Comparison of ENCODE assay signal across 8 cellular contexts in genomic region chr17:64073771-64074703, GRCh38. TPM values are rescaled to one million over a fixed set of nuclear protein-coding genes. Genes with fewer than 3 reads are reported as not detected.
DNase-seq lines count a peak whose midpoint lies in the region; ATAC-seq and TF ChIP-seq lines count a peak whose summit lies in the region.

No MANE protein-coding gene starts in this region.

- H3K9me3 ChIP-seq in left ventricle myocardium inferior (replicated peaks) = peaks cover 14% of the 10 kb centered on the region

- H3K27ac ChIP-seq in left ventricle myocardium inferior (replicated peaks) = peak overlapping the region; percentile 37

- no peaks in the 10 kb centered on the region for H3K27me3 ChIP-seq in left ventricle myocardium inferior (ENCODE audit: low read depth)

- no peak overlapping the region for H3K4me3 ChIP-seq in left ventricle myocardium inferior

- H3K36me3 ChIP-seq in left ventricle myocardium inferior = peaks cover 50% of the 10 kb centered on the region

- intact Hi-C loops in left ventricle myocardium inferior (cut with micrococcal nuclease) = no loop called here

- DNase-seq in NCI-H2227 (lab: John Stamatoyannopoulos, UW; ENCODE audit: unreplicated experiment) = peak; percentile 78
- DNase-seq in left ventricle myocardium inferior = no peak
- DNase-seq in SHP77 (lab: John Stamatoyannopoulos, UW) = no peak
- no peak for DNase-seq in GM03348 (ENCODE audit: low spot score)
- DNase-seq in superior temporal gyrus (ENCODE audit: extremely low spot score) = no peak
- DNase-seq in NCI-H524 (lab: John Stamatoyannopoulos, UW) = no peak

- peaks cover 16% of the 10 kb centered on the region for H3K4me1 ChIP-seq in left ventricle myocardium inferior

- TF ChIP-seq CTCF in left ventricle myocardium inferior (IDR thresholded peaks at IDR 0.05; ENCODE audit: borderline replicate concordance) = no peak

- ATAC-seq in GM18870 (IDR thresholded peaks at IDR 0.05; ENCODE audit: unreplicated experiment) = peak; percentile 75
- ATAC-seq in HG02840 (IDR thresholded peaks at IDR 0.05; ENCODE audit: low FRiP score, unreplicated experiment) = peak; percentile 69

RNA-seq across cellular contexts. Expression of gene ICAM2, which starts 53.6 kb away (rescaled TPM):
- total RNA-seq in left ventricle myocardium inferior = 28.2 TPM

RNA-seq across cellular contexts. Expression of gene ERN1, which starts 55.9 kb away (rescaled TPM):
- total RNA-seq in left ventricle myocardium inferior = 9.3 TPM
